8 cellular contexts compared by ENCODE assay signal in genomic region chr13:40058757-40059236, GRCh38.
DNase-seq lines count a peak whose midpoint lies in the region; ATAC-seq, FAIRE-seq and TF ChIP-seq lines count a peak whose summit lies in the region.
"Had no signal": no experiment of that assay in that cellular context is flagged by ENCODE, and none has a peak within 500 bp of the region (broad histone marks: within the 10 kb centered on the region; RNA-seq: fewer than 3 reads in every experiment).

No MANE protein-coding gene starts in this region.

- ATAC-seq in GM19395 (IDR thresholded peaks at IDR 0.05; ENCODE audit: unreplicated experiment): peak; percentile 54
- no peak for ATAC-seq in RWPE2 (ENCODE audit: low read depth)
- ATAC-seq in HG02678 (IDR thresholded peaks at IDR 0.05; ENCODE audit: unreplicated experiment): no peak
- no peak for ATAC-seq in HG03571 (IDR thresholded peaks at IDR 0.05; ENCODE audit: unreplicated experiment)

- DNase-seq in GM12891 (ENCODE audit: insufficient read length, low spot score): no peak
- no peak for DNase-seq in RWPE2 (ENCODE audit: low spot score)
- peak; percentile 91 for DNase-seq in iris pigment epithelial cell (ENCODE audit: low read depth)
- DNase-seq in uterus: no peak
- DNase-seq: retina had no signal

- H3K4me3 ChIP-seq in RWPE2 (ENCODE audit: severe bottlenecking) (no peak overlapping the region), uterus (no peak overlapping the region)

- TF ChIP-seq POLR2A in GM12891 (IDR thresholded peaks at IDR 0.05; ENCODE audit: low read depth, low read length) (no peak), uterus (IDR thresholded peaks at IDR 0.05) (no peak)

- intact Hi-C loops in uterus (cut with DNase I; ENCODE audit: low total_unique reads): no loop called here

- H3K27ac ChIP-seq in RWPE2 (ENCODE audit: poor library complexity, severe bottlenecking): peak overlapping the region; percentile 39
- H3K27ac ChIP-seq in uterus: peak overlapping the region in 1 of 2 donors; percentile 73

- H3K9me3 ChIP-seq in RWPE2 (ENCODE audit: severe bottlenecking) (no peaks in the 10 kb centered on the region), uterus (no peaks in the 10 kb centered on the region)

- no peak for TF ChIP-seq CTCF in RWPE2 (IDR thresholded peaks at IDR 0.05; ENCODE audit: poor library complexity, severe bottlenecking)
- no peak for TF ChIP-seq CTCF in uterus (IDR thresholded peaks at IDR 0.05)

- FAIRE-seq in GM12891 (lab: Jason Lieb, UNC): peak; percentile 43

- no peaks in the 10 kb centered on the region for H3K36me3 ChIP-seq in RWPE2 (ENCODE audit: low read depth)
- H3K36me3 ChIP-seq in uterus: no peaks in the 10 kb centered on the region

- H3K4me1 ChIP-seq in RWPE2 (ENCODE audit: insufficient read depth, poor library complexity, severe bottlenecking) (peaks cover 15% of the 10 kb centered on the region), uterus (peaks cover 3 to 9% of the 10 kb centered on the region in 2 donors)

- H3K27me3 ChIP-seq in RWPE2 (ENCODE audit: insufficient read depth, poor library complexity, severe bottlenecking) (no peaks in the 10 kb centered on the region), uterus (no peaks in the 10 kb centered on the region)

TF ChIP-seq in GM12891, 5 proteins besides CTCF, POLR2A, EP300 and RAD21:
- no peak for TF ChIP-seq TAF1 (IDR thresholded peaks at IDR 0.05; ENCODE audit: low read depth, low read length)
- no peak for TF ChIP-seq POLR2AphosphoS5 (IDR thresholded peaks at IDR 0.05; ENCODE audit: low read depth, low read length)
- TF ChIP-seq PAX5 (IDR thresholded peaks at IDR 0.05; ENCODE audit: insufficient read depth, low read length, severe bottlenecking): no peak
- TF ChIP-seq SPI1 (IDR thresholded peaks at IDR 0.05; ENCODE audit: low read depth, low read length): no peak
- TF ChIP-seq POU2F2 (IDR thresholded peaks at IDR 0.05; ENCODE audit: low read depth, low read length): no peak
TF ChIP-seq in GM12891: peak in this region for 0.
